In the genomic region with DNA sequence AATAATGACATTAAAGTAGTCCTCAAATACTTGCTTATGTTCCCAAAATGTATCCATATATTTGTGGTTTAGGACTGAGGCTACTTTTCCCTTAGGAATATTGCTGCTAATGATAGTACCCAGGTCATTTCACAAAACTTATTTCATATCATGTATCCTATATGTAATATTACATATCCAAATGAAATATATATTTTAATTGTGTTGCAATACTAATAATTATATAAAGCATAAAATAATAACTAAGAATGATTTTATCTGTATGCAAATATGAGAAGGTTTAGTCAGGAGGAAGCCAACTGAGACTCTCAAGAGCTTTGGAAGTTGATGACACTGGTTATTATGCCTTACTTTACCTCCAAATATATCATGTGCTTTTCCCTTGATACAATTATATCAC, we compare ENCODE assay signal across 13 cellular contexts.
A peak's percentile ranks its signal among the peaks of the same experiment; 100 is the strongest.
DNase-seq lines count a peak whose midpoint lies in the region; ATAC-seq and TF ChIP-seq lines count a peak whose summit lies in the region.
"Had no signal": no experiment of that assay in that cellular context is flagged by ENCODE, and none has a peak within 500 bp of the region (broad histone marks: within the 10 kb centered on the region; RNA-seq: fewer than 3 reads in every experiment).

No MANE protein-coding gene starts in this region.

- H3K4me1 Mint-ChIP-seq in natural killer cell treated with Interleukin-12 subunit alpha and Interleukin-12 subunit beta and Interleukin-15 and Interleukin-18, amount 100 ng/mL, for 72 hours (ENCODE audit: low read depth in 2 of 2), result peaks cover 41 to 57% of the 10 kb centered on the region in 2 donors
- H3K4me1 Mint-ChIP-seq in natural killer cell (peaks cover 56% of the 10 kb centered on the region in 2 donors), T-helper 17 cell (peaks cover 45% of the 10 kb centered on the region)
- H3K4me1 Mint-ChIP-seq in activated naive CD8-positive, alpha-beta T cell treated with anti-CD3 and anti-CD28 coated beads, Interleukin-2, amount 50 U/mL, for 24 hours, result peaks cover 90% of the 10 kb centered on the region
- peaks cover 59% of the 10 kb centered on the region for H3K4me1 Mint-ChIP-seq in stimulated activated effector memory CD8-positive, alpha-beta T cell treated with anti-CD3 and anti-CD28 coated beads, Interleukin-12 subunit alpha, Interleukin-12 subunit beta, amount 100 ng/mL, for 72 hours

- no peak overlapping the region for H3K4me3 Mint-ChIP-seq in natural killer cell treated with Interleukin-12 subunit alpha and Interleukin-12 subunit beta and Interleukin-15 and Interleukin-18, amount 100 ng/mL, for 72 hours
- H3K4me3 Mint-ChIP-seq in natural killer cell, result no peak overlapping the region
- no peak overlapping the region for H3K4me3 Mint-ChIP-seq in T-helper 17 cell
- H3K4me3 Mint-ChIP-seq in activated naive CD8-positive, alpha-beta T cell treated with anti-CD3 and anti-CD28 coated beads, Interleukin-2, amount 50 U/mL, for 24 hours, result no peak overlapping the region
- H3K4me3 Mint-ChIP-seq in stimulated activated effector memory CD8-positive, alpha-beta T cell treated with anti-CD3 and anti-CD28 coated beads, Interleukin-12 subunit alpha, Interleukin-12 subunit beta, amount 100 ng/mL, for 72 hours, result peak overlapping the region; percentile 57
- H3K4me3 Mint-ChIP-seq: CD4-positive, alpha-beta memory T cell; GM23338 had no signal

- H3K9me3 ChIP-seq in T-helper 17 cell (ENCODE audit: control insufficient read depth, low read length, poor library complexity, severe bottlenecking), result no peaks in the 10 kb centered on the region
- H3K9me3 ChIP-seq: A549, BE2C had no signal

- ATAC-seq in natural killer cell treated with Interleukin-12 subunit alpha and Interleukin-12 subunit beta and Interleukin-15 and Interleukin-18, amount 100 ng/mL, for 72 hours, result no peak
- no peak for ATAC-seq in natural killer cell
- no peak for ATAC-seq in T-helper 17 cell
- no peak for ATAC-seq in activated naive CD8-positive, alpha-beta T cell treated with anti-CD3 and anti-CD28 coated beads, Interleukin-2, amount 50 U/mL, for 24 hours
- no peak for ATAC-seq in stimulated activated effector memory CD8-positive, alpha-beta T cell treated with anti-CD3 and anti-CD28 coated beads, Interleukin-12 subunit alpha, Interleukin-12 subunit beta, amount 100 ng/mL, for 72 hours
- ATAC-seq in HG03025 (IDR thresholded peaks at IDR 0.05; ENCODE audit: low FRiP score, unreplicated experiment), result no peak
- ATAC-seq: A549, GM23338 had no signal

- H3K36me3 Mint-ChIP-seq in natural killer cell treated with Interleukin-12 subunit alpha and Interleukin-12 subunit beta and Interleukin-15 and Interleukin-18, amount 100 ng/mL, for 72 hours, result peaks cover 3% of the 10 kb centered on the region
- peaks cover 4% of the 10 kb centered on the region for H3K36me3 Mint-ChIP-seq in natural killer cell
- H3K36me3 Mint-ChIP-seq in T-helper 17 cell (ENCODE audit: low read depth), result peaks cover 11% of the 10 kb centered on the region
- H3K36me3 Mint-ChIP-seq in activated naive CD8-positive, alpha-beta T cell treated with anti-CD3 and anti-CD28 coated beads, Interleukin-2, amount 50 U/mL, for 24 hours (ENCODE audit: low read depth), result peaks cover 24% of the 10 kb centered on the region
- H3K36me3 Mint-ChIP-seq in stimulated activated effector memory CD8-positive, alpha-beta T cell treated with anti-CD3 and anti-CD28 coated beads, Interleukin-12 subunit alpha, Interleukin-12 subunit beta, amount 100 ng/mL, for 72 hours, result peaks cover 6% of the 10 kb centered on the region

- H3K9me3 Mint-ChIP-seq in natural killer cell treated with Interleukin-12 subunit alpha and Interleukin-12 subunit beta and Interleukin-15 and Interleukin-18, amount 100 ng/mL, for 72 hours, result no peaks in the 10 kb centered on the region
- no peaks in the 10 kb centered on the region for H3K9me3 Mint-ChIP-seq in natural killer cell
- H3K9me3 Mint-ChIP-seq in activated naive CD8-positive, alpha-beta T cell treated with anti-CD3 and anti-CD28 coated beads, Interleukin-2, amount 50 U/mL, for 24 hours, result no peaks in the 10 kb centered on the region
- H3K9me3 Mint-ChIP-seq in stimulated activated effector memory CD8-positive, alpha-beta T cell treated with anti-CD3 and anti-CD28 coated beads, Interleukin-12 subunit alpha, Interleukin-12 subunit beta, amount 100 ng/mL, for 72 hours, result no peaks in the 10 kb centered on the region

- H3K27me3 Mint-ChIP-seq in natural killer cell treated with Interleukin-12 subunit alpha and Interleukin-12 subunit beta and Interleukin-15 and Interleukin-18, amount 100 ng/mL, for 72 hours, result no peaks in the 10 kb centered on the region
- H3K27me3 Mint-ChIP-seq in natural killer cell (ENCODE audit: low read depth in 2 of 2) (no peaks in the 10 kb centered on the region), T-helper 17 cell (no peaks in the 10 kb centered on the region)
- H3K27me3 Mint-ChIP-seq in activated naive CD8-positive, alpha-beta T cell treated with anti-CD3 and anti-CD28 coated beads, Interleukin-2, amount 50 U/mL, for 24 hours, result peaks cover 3% of the 10 kb centered on the region
- H3K27me3 Mint-ChIP-seq: CD4-positive, alpha-beta memory T cell had no signal

- TF ChIP-seq CTCF in natural killer cell (IDR thresholded peaks at IDR 0.05), result no peak

- H3K27ac Mint-ChIP-seq in natural killer cell treated with Interleukin-12 subunit alpha and Interleukin-12 subunit beta and Interleukin-15 and Interleukin-18, amount 100 ng/mL, for 72 hours, result peak overlapping the region; percentile 86 to 88
- H3K27ac Mint-ChIP-seq in natural killer cell (no peak overlapping the region), T-helper 17 cell (peak overlapping the region; percentile 86)
- peak overlapping the region; percentile 99 for H3K27ac Mint-ChIP-seq in activated naive CD8-positive, alpha-beta T cell treated with anti-CD3 and anti-CD28 coated beads, Interleukin-2, amount 50 U/mL, for 24 hours
- no peak overlapping the region for H3K27ac Mint-ChIP-seq in stimulated activated effector memory CD8-positive, alpha-beta T cell treated with anti-CD3 and anti-CD28 coated beads, Interleukin-12 subunit alpha, Interleukin-12 subunit beta, amount 100 ng/mL, for 72 hours
- H3K27ac Mint-ChIP-seq: GM23338 had no signal

- intact Hi-C loops in natural killer cell (cut with micrococcal nuclease), result no loop called here

- no peak for DNase-seq in natural killer cell treated with Interleukin-12 subunit alpha and Interleukin-12 subunit beta and Interleukin-15 and Interleukin-18, amount 100 ng/mL, for 72 hours (ENCODE audit: low spot score)
- DNase-seq in natural killer cell (no peak), T-helper 17 cell (no peak), NCI-H1048 (lab: John Stamatoyannopoulos, UW) (no peak)
- DNase-seq in activated naive CD8-positive, alpha-beta T cell treated with anti-CD3 and anti-CD28 coated beads, Interleukin-2, amount 50 U/mL, for 24 hours, result no peak
- no peak for DNase-seq in stimulated activated effector memory CD8-positive, alpha-beta T cell treated with anti-CD3 and anti-CD28 coated beads, Interleukin-12 subunit alpha, Interleukin-12 subunit beta, amount 100 ng/mL, for 72 hours (ENCODE audit: low spot score in 2 of 2)
- DNase-seq: BE2C; CD4-positive, alpha-beta memory T cell; DMS79; H7 had no signal

Comparison
In these comparisons a context has a peak if more than half of its experiments do, and no peak if none do; other contexts are left out.
1. H3K27ac Mint-ChIP-seq: peak in natural killer cell treated with Interleukin-12 subunit alpha and Interleukin-12 subunit beta and Interleukin-15 and Interleukin-18, amount 100 ng/mL, for 72 hours (2 of 2), T-helper 17 cell (single experiment) and activated naive CD8-positive, alpha-beta T cell treated with anti-CD3 and anti-CD28 coated beads, Interleukin-2, amount 50 U/mL, for 24 hours (single experiment); none in natural killer cell (0 of 2) and stimulated activated effector memory CD8-positive, alpha-beta T cell treated with anti-CD3 and anti-CD28 coated beads, Interleukin-12 subunit alpha, Interleukin-12 subunit beta, amount 100 ng/mL, for 72 hours (single experiment).